Comparison of ENCODE assay signal across 26 cellular contexts in the genomic region with DNA sequence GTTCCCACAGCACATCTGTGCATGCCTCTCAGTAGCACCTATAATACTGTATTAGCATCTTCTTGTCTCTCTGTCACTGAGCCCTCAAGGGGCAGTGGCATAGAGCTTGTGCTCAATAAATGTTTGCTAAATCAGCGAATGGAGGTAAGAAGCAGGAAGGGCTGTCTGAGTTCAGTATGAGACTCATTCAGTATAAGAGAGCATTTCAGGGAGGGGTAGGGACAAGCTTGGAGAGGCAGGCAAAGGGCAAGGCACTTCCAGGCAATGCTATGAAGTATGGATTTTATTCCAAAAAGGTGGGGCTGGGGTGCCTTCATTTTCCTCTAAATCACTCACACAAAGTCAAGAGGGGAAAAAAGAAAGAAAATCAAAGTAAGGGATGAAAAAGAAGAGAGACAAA. TPM values are rescaled to one million over a fixed set of nuclear protein-coding genes. Genes with fewer than 3 reads are reported as not detected.
"Had no signal": no experiment of that assay in that cellular context is flagged by ENCODE, and none has a peak within 500 bp of the region (broad histone marks: within the 10 kb centered on the region; RNA-seq: fewer than 3 reads in every experiment).

No MANE protein-coding gene starts in this region.

- H3K9ac ChIP-seq: SK-N-SH had no signal

- DNase-seq: Karpas-422; KG1; MM.1S; NCI-H1048; NCI-H1105; NCI-H1417; NCI-H1436 treated with DMSO at 0.1 percent for 48 hours; NCI-H1694; NCI-H187 treated with DMSO at 0.1 percent for 48 hours; NCI-H2081 treated with DMSO at 0.1 percent for 48 hours; NCI-H2171 treated with DMSO at 0.1 percent for 48 hours; NCI-H345; NCI-H446 treated with DMSO at 0.1 percent for 48 hours; NCI-H510A treated with DMSO at 0.1 percent for 48 hours; NCI-H526; NCI-H748 treated with DMSO at 0.1 percent for 48 hours; NK-92 treated with Interleukin-12 subunit alpha and Interleukin-12 subunit beta, amount 100 ng/mL, for 24 hours; PC-3; SHP77; SK-N-SH; SW 1271; T-helper 1 cell; T-helper 17 cell had no signal

- H3K4me2 ChIP-seq: SK-N-SH had no signal

- H3K9me3 ChIP-seq: SK-N-SH had no signal

- FAIRE-seq: HTR-8/SVneo had no signal

- H3K27ac ChIP-seq: RWPE1 had no signal

- ATAC-seq: Panc1, PC-3, T-helper 17 cell had no signal

RNA-seq across cellular contexts. Expression of a gene that starts 51.3 kb away (rescaled TPM):
- polyA plus RNA-seq: SK-N-SH had no signal
